Comparison of ENCODE assay signal across 11 cellular contexts in the genomic region with DNA sequence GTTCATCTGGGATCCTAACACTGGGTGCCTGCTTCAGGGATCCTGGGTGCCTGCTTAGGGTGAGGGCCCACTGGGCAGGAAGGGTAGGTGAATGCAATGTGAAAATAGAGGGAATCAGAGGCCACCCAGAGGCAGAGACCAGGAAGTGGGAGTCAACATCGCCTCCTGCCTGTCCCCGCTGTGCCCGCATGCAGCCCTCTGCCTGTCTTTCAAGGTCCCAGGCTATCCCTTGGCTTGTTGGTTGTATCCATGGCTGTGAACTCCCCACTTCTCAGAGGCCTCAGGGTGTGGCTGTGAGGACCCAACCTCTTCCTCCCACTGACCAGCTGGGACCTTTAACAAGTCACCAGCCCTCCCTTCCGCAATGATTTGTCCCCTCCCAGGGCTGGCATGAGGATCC. TPM values are rescaled to one million over a fixed set of nuclear protein-coding genes. Genes with fewer than 3 reads are reported as not detected.
A peak's percentile ranks its signal among the peaks of the same experiment; 100 is the strongest.
DNase-seq lines count a peak whose midpoint lies in the region; ATAC-seq and TF ChIP-seq lines count a peak whose summit lies in the region.
"Had no signal": no experiment of that assay in that cellular context is flagged by ENCODE, and none has a peak within 500 bp of the region (broad histone marks: within the 10 kb centered on the region; RNA-seq: fewer than 3 reads in every experiment).

No MANE protein-coding gene starts in this region.

- WGBS in esophagus squamous epithelium, 2 donors, result 100% methylated on average over 3 of the region's 4 CpGs; no CpG with 5 or more reads in 1 of the 2 donors

- peaks cover 11 to 56% (median 19%) of the 10 kb centered on the region in 3 donors for H3K4me1 ChIP-seq in esophagus squamous epithelium

- no peak overlapping the region for H3K4me3 Mint-ChIP-seq in activated CD4-positive, alpha-beta T cell treated with anti-CD3 and anti-CD28 coated beads, Interleukin-2, amount 10 ng/mL, durations not matched to agents 24 days and 14 days
- peak overlapping the region in 1 of 2 donors; percentile 32 for H3K4me3 Mint-ChIP-seq in stimulated activated naive B cell treated with anti-CD40 and anti-IgM and Interleukin-4, amounts not matched to agents 10 μg/mL and 1 μg/mL and 100 μg/mL, for 72 hours

- peaks cover 37% of the 10 kb centered on the region for H3K4me1 Mint-ChIP-seq in activated CD4-positive, alpha-beta T cell treated with anti-CD3 and anti-CD28 coated beads, Interleukin-2, amount 10 ng/mL, durations not matched to agents 24 days and 14 days
- H3K4me1 Mint-ChIP-seq in stimulated activated naive B cell treated with anti-CD40 and anti-IgM and Interleukin-4, amounts not matched to agents 10 μg/mL and 1 μg/mL and 100 μg/mL, for 72 hours, result peaks cover 12 to 48% of the 10 kb centered on the region in 2 donors

- in situ Hi-C loops in SK-MEL-5 (cut with HindIII; ENCODE audit: low pct_unique_long_range_greater_than_20kb, low sequenced_read_pairs), result no loop called here

- no peak for DNase-seq in activated CD4-positive, alpha-beta T cell treated with anti-CD3 and anti-CD28 coated beads, Interleukin-2, amount 10 ng/mL, durations not matched to agents 24 days and 14 days
- DNase-seq in activated CD4-positive, alpha-beta T cell treated with anti-CD3 and anti-CD28 coated beads, Interleukin-2, amount 50 U/mL, for 4 hours, result no peak
- DNase-seq in SK-MEL-5 (ENCODE audit: low read depth, low spot score) (peak; percentile 17), esophagus squamous epithelium (lab: John Stamatoyannopoulos, UW) (no peak)
- DNase-seq in stimulated activated naive B cell treated with anti-CD40 and anti-IgM and Interleukin-4, amounts not matched to agents 10 μg/mL and 1 μg/mL and 100 μg/mL, for 72 hours, result no peak
- DNase-seq in stimulated activated CD4-positive, alpha-beta T cell treated with anti-CD3 and anti-CD28 coated beads, Interleukin-4, amount 100 ng/mL, for 4 hours, result no peak
- DNase-seq: activated T-cell treated with anti-CD3 and anti-CD28 coated beads, Interleukin-2, amount 50 U/mL, for 1 hour; cerebellar nuclear complex; NCI-H446 had no signal

- ATAC-seq in stimulated activated naive B cell treated with anti-CD40 and anti-IgM and Interleukin-4, amounts not matched to agents 10 μg/mL and 1 μg/mL and 100 μg/mL, for 72 hours (replicated peaks), result no peak
- ATAC-seq in HG02970 (IDR thresholded peaks at IDR 0.05; ENCODE audit: low FRiP score, unreplicated experiment) (no peak), GM19395 (IDR thresholded peaks at IDR 0.05; ENCODE audit: unreplicated experiment) (no peak)

- TF ChIP-seq CTCF in esophagus squamous epithelium (IDR thresholded peaks at IDR 0.05), result peak in 1 of 6 experiments; percentile 3

- no peaks in the 10 kb centered on the region for H3K9me3 ChIP-seq in esophagus squamous epithelium

- intact Hi-C loops in activated CD4-positive, alpha-beta T cell treated with anti-CD3 and anti-CD28 coated beads, Interleukin-2, amount 10 ng/mL, durations not matched to agents 24 days and 14 days (cut with micrococcal nuclease), result no loop called here
- intact Hi-C loops in esophagus squamous epithelium (cut with DNase I), result no loop called here

- H3K27ac ChIP-seq in esophagus squamous epithelium, result peak overlapping the region; percentile 48 to 95 (median 93)

- no peaks in the 10 kb centered on the region for H3K27me3 Mint-ChIP-seq in activated CD4-positive, alpha-beta T cell treated with anti-CD3 and anti-CD28 coated beads, Interleukin-2, amount 10 ng/mL, durations not matched to agents 24 days and 14 days
- no peaks in the 10 kb centered on the region for H3K27me3 Mint-ChIP-seq in stimulated activated naive B cell treated with anti-CD40 and anti-IgM and Interleukin-4, amounts not matched to agents 10 μg/mL and 1 μg/mL and 100 μg/mL, for 72 hours

- H3K4me3 ChIP-seq in esophagus squamous epithelium, result no peak overlapping the region

- H3K36me3 Mint-ChIP-seq in activated CD4-positive, alpha-beta T cell treated with anti-CD3 and anti-CD28 coated beads, Interleukin-2, amount 10 ng/mL, durations not matched to agents 24 days and 14 days (ENCODE audit: low read depth), result peaks cover 65% of the 10 kb centered on the region
- H3K36me3 Mint-ChIP-seq in stimulated activated naive B cell treated with anti-CD40 and anti-IgM and Interleukin-4, amounts not matched to agents 10 μg/mL and 1 μg/mL and 100 μg/mL, for 72 hours, result peaks cover 44 to 63% of the 10 kb centered on the region in 2 donors

- TF ChIP-seq POLR2A in esophagus squamous epithelium (IDR thresholded peaks at IDR 0.05), result no peak

- H3K27ac Mint-ChIP-seq in activated CD4-positive, alpha-beta T cell treated with anti-CD3 and anti-CD28 coated beads, Interleukin-2, amount 10 ng/mL, durations not matched to agents 24 days and 14 days, result peak overlapping the region; percentile 82
- H3K27ac Mint-ChIP-seq in stimulated activated naive B cell treated with anti-CD40 and anti-IgM and Interleukin-4, amounts not matched to agents 10 μg/mL and 1 μg/mL and 100 μg/mL, for 72 hours, result peak overlapping the region; percentile 67

- peaks cover 0 to 57% (median 4%) of the 10 kb centered on the region in 3 donors for H3K36me3 ChIP-seq in esophagus squamous epithelium

- no peaks in the 10 kb centered on the region for H3K27me3 ChIP-seq in esophagus squamous epithelium

- no peaks in the 10 kb centered on the region for H3K9me3 Mint-ChIP-seq in activated CD4-positive, alpha-beta T cell treated with anti-CD3 and anti-CD28 coated beads, Interleukin-2, amount 10 ng/mL, durations not matched to agents 24 days and 14 days
- no peaks in the 10 kb centered on the region for H3K9me3 Mint-ChIP-seq in stimulated activated naive B cell treated with anti-CD40 and anti-IgM and Interleukin-4, amounts not matched to agents 10 μg/mL and 1 μg/mL and 100 μg/mL, for 72 hours

RNA-seq across cellular contexts. Expression of gene PSD4, which starts 26.5 kb away (rescaled TPM):
- 268 and 278 TPM in 2 replicates for total RNA-seq in activated CD4-positive, alpha-beta T cell treated with anti-CD3 and anti-CD28 coated beads, Interleukin-2, amount 10 ng/mL, durations not matched to agents 24 days and 14 days
- 0.43 and 0.63 TPM in 2 replicates for total RNA-seq in SK-MEL-5 (2014; rRNA removed; shearing (Covaris generic))
- polyA plus RNA-seq in SK-MEL-5 (2015; cell fraction: cytosol; rRNA removed), result 0.33 and 0.54 TPM in 2 replicates
- 0.53 and 1.0 TPM in 2 replicates for polyA plus RNA-seq in SK-MEL-5 (2015; cell fraction: nucleus; rRNA removed)
- 10 to 100 TPM; 25.1 to 62.5 (median 50.2) TPM for total RNA-seq in esophagus squamous epithelium

Comparison
In these comparisons a context has a peak if more than half of its experiments do, and no peak if none do; other contexts are left out.
1. RNA of gene PSD4, which starts 26.5 kb away (total RNA-seq): 268 to 278 TPM in activated CD4-positive, alpha-beta T cell treated with anti-CD3 and anti-CD28 coated beads, Interleukin-2, amount 10 ng/mL, durations not matched to agents 24 days and 14 days and 25.1 to 62.5 TPM in esophagus squamous epithelium; 0.43 to 0.63 TPM in SK-MEL-5; every median in the first group is over 10 times any median in the second.